ENCODE assay signal across 14 cellular contexts in the genomic region with DNA sequence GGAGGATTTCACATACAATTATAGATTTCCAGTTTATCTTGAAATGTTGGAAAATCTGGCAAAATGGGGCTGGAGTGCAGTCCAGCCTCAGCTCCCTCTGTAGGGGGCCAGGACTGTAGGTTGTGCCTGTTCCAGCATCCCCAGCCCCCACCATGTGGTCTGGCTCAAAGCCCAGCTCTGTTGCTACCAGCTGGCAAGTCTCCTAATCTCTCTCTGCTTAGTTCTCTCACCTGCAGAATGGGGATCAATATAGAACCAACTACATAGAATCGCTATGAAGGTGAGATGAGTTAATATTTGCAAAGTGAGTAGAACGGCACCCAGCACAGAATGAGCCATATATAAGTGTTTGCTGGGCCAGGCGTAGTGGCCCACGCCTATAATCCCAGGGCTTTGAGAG. TPM values are rescaled to one million over a fixed set of nuclear protein-coding genes. Genes with fewer than 3 reads are reported as not detected.
DNase-seq lines count a peak whose midpoint lies in the region; TF ChIP-seq lines count a peak whose summit lies in the region.
"Had no signal": no experiment of that assay in that cellular context is flagged by ENCODE, and none has a peak within 500 bp of the region (broad histone marks: within the 10 kb centered on the region; RNA-seq: fewer than 3 reads in every experiment).

No MANE protein-coding gene starts in this region.

- H3K9ac ChIP-seq in smooth muscle cell (ENCODE audit: low read depth), result no peak overlapping the region

- H3K9me3 Mint-ChIP-seq in activated CD4-positive, alpha-beta T cell treated with anti-CD3 and anti-CD28 coated beads, Interleukin-2, amount 10 ng/mL, durations not matched to agents 24 days and 14 days, result no peaks in the 10 kb centered on the region
- H3K9me3 Mint-ChIP-seq: effector memory CD8-positive, alpha-beta T cell had no signal

- no peaks in the 10 kb centered on the region for H3K4me1 ChIP-seq in smooth muscle cell (ENCODE audit: low read depth)

- 86% methylated on average over 4 of the region's 4 CpGs for WGBS in smooth muscle cell (ENCODE audit: low lambda C conversion rate)

- H3K4me3 Mint-ChIP-seq in activated CD4-positive, alpha-beta T cell treated with anti-CD3 and anti-CD28 coated beads, Interleukin-2, amount 10 ng/mL, durations not matched to agents 24 days and 14 days, result no peak overlapping the region
- H3K4me3 Mint-ChIP-seq: effector memory CD8-positive, alpha-beta T cell had no signal

- no peaks in the 10 kb centered on the region for H3F3A ChIP-seq in smooth muscle cell (ENCODE audit: low read depth)

- no peak overlapping the region for H3K4me2 ChIP-seq in smooth muscle cell

- H3K27ac Mint-ChIP-seq in activated CD4-positive, alpha-beta T cell treated with anti-CD3 and anti-CD28 coated beads, Interleukin-2, amount 10 ng/mL, durations not matched to agents 24 days and 14 days, result no peak overlapping the region
- H3K27ac Mint-ChIP-seq: effector memory CD8-positive, alpha-beta T cell had no signal

- no peaks in the 10 kb centered on the region for H3K9me3 ChIP-seq in smooth muscle cell (replicated peaks; ENCODE audit: low read depth)

- H3K27me3 ChIP-seq in smooth muscle cell (ENCODE audit: low read depth), result peaks cover 8% of the 10 kb centered on the region

- DNase-seq in DMS 273 (lab: John Stamatoyannopoulos, UW; ENCODE audit: unreplicated experiment), result peak; percentile 90
- peak; percentile 85 for DNase-seq in NCI-H1417 treated with DMSO at 0.1 percent for 48 hours (lab: John Stamatoyannopoulos, UW)
- peak; percentile 91 for DNase-seq in NCI-H748 (lab: John Stamatoyannopoulos, UW; ENCODE audit: unreplicated experiment)
- DNase-seq in glomerular visceral epithelial cell (ENCODE audit: extremely low spot score), result peak; percentile 54
- DNase-seq in activated CD4-positive, alpha-beta T cell treated with anti-CD3 and anti-CD28 coated beads, Interleukin-2, amount 10 ng/mL, durations not matched to agents 24 days and 14 days, result no peak
- DNase-seq in GM20000 (ENCODE audit: low spot score), result no peak
- DNase-seq in GF-D8 (lab: John Stamatoyannopoulos, UW), result no peak
- no peak for DNase-seq in smooth muscle cell (lab: John Stamatoyannopoulos, UW; ENCODE audit: unreplicated experiment)
- DNase-seq: AML-193; aorta; effector memory CD8-positive, alpha-beta T cell; HCEC 1CT; stimulated activated CD4-positive, alpha-beta T cell treated with anti-CD3 and anti-CD28 coated beads, Interleukin-12 subunit alpha, Interleukin-12 subunit beta, amount 100 ng/mL, for 4 hours; stimulated activated CD8-positive, alpha-beta memory T cell treated with anti-CD3 and anti-CD28 coated beads, Interleukin-4, amount 100 ng/mL, for 48 hours had no signal

- H3K79me2 ChIP-seq in smooth muscle cell (ENCODE audit: low read depth), result no peaks in the 10 kb centered on the region

- no peak overlapping the region for H2AFZ ChIP-seq in smooth muscle cell (ENCODE audit: low read depth)

- H4K20me1 ChIP-seq in smooth muscle cell (ENCODE audit: low read depth), result no peaks in the 10 kb centered on the region

- no peaks in the 10 kb centered on the region for H3K36me3 ChIP-seq in smooth muscle cell (ENCODE audit: low read depth)

- intact Hi-C loops in activated CD4-positive, alpha-beta T cell treated with anti-CD3 and anti-CD28 coated beads, Interleukin-2, amount 10 ng/mL, durations not matched to agents 24 days and 14 days (cut with micrococcal nuclease), result no loop called here

- H3K27me3 Mint-ChIP-seq in activated CD4-positive, alpha-beta T cell treated with anti-CD3 and anti-CD28 coated beads, Interleukin-2, amount 10 ng/mL, durations not matched to agents 24 days and 14 days, result peaks cover 29% of the 10 kb centered on the region

- H3K36me3 Mint-ChIP-seq in activated CD4-positive, alpha-beta T cell treated with anti-CD3 and anti-CD28 coated beads, Interleukin-2, amount 10 ng/mL, durations not matched to agents 24 days and 14 days (ENCODE audit: low read depth), result no peaks in the 10 kb centered on the region

- TF ChIP-seq CTCF in GM20000 (IDR thresholded peaks at IDR 0.05; ENCODE audit: extremely low read depth, missing control alignments) (no peak), smooth muscle cell (IDR thresholded peaks at IDR 0.05; ENCODE audit: borderline replicate concordance, insufficient read depth, poor library complexity, severe bottlenecking) (no peak)

- no peak overlapping the region for H3K4me3 ChIP-seq in smooth muscle cell

- H3K4me1 Mint-ChIP-seq in activated CD4-positive, alpha-beta T cell treated with anti-CD3 and anti-CD28 coated beads, Interleukin-2, amount 10 ng/mL, durations not matched to agents 24 days and 14 days, result peaks cover 9% of the 10 kb centered on the region

- H3K27ac ChIP-seq in smooth muscle cell (ENCODE audit: low read depth), result no peak overlapping the region

RNA-seq across cellular contexts. Expression of a gene that starts 50.0 kb away (rescaled TPM):
- total RNA-seq in activated CD4-positive, alpha-beta T cell treated with anti-CD3 and anti-CD28 coated beads, Interleukin-2, amount 10 ng/mL, durations not matched to agents 24 days and 14 days, result 211 and 224 TPM in 2 replicates
- 69.7 and 105 TPM in 2 replicates for total RNA-seq in smooth muscle cell
- 90.6 and 103 TPM in 2 replicates for polyA plus RNA-seq in smooth muscle cell

Comparison
In these comparisons a context has a peak if more than half of its experiments do, and no peak if none do; other contexts are left out.
1. DNase-seq: peak in DMS 273 (single experiment), NCI-H1417 treated with DMSO at 0.1 percent for 48 hours (single experiment), NCI-H748 (single experiment) and glomerular visceral epithelial cell (single experiment); none in activated CD4-positive, alpha-beta T cell treated with anti-CD3 and anti-CD28 coated beads, Interleukin-2, amount 10 ng/mL, durations not matched to agents 24 days and 14 days (single experiment), GM20000 (single experiment), GF-D8 (single experiment) and smooth muscle cell (single experiment).